ENCODE assay signal across 30 cellular contexts in the genomic region with DNA sequence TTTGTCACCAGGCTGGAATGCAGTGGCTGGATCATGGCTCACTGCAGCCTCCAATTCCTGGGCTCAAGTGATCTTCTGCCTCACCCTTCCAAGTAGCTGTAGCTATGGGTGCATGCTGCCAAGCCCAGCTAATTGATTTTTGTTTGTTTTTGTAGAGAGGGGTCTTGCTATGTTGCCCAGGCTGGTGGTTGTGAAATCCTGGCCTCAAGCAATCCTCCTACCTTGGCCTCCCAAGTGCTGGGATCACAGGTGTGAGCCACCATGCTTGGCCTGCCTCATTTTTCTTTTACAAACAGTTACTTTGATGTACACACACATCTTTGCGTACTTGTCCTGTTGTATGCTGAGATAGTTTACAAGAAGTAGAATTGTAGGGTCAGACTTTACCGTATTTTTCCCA. TPM values are rescaled to one million over a fixed set of nuclear protein-coding genes. Genes with fewer than 3 reads are reported as not detected.
DNase-seq lines count a peak whose midpoint lies in the region; ATAC-seq and TF ChIP-seq lines count a peak whose summit lies in the region.
"Had no signal": no experiment of that assay in that cellular context is flagged by ENCODE, and none has a peak within 500 bp of the region (broad histone marks: within the 10 kb centered on the region; RNA-seq: fewer than 3 reads in every experiment).

No MANE protein-coding gene starts in this region.

- H2AK5ac ChIP-seq in neuronal stem cell (ENCODE audit: low read depth, low read length), result no peak overlapping the region

- no peak overlapping the region for H3K4me2 ChIP-seq in neuronal stem cell (ENCODE audit: insufficient read depth, low read length, poor library complexity, severe bottlenecking)
- H3K4me2 ChIP-seq: GM23338 had no signal

- peaks cover 60% of the 10 kb centered on the region for H3K4me1 Mint-ChIP-seq in activated CD4-positive, alpha-beta T cell treated with anti-CD3 and anti-CD28 coated beads, Interleukin-2, amount 10 ng/mL, durations not matched to agents 7 days and 5 days
- peaks cover 58 to 75% (median 70%) of the 10 kb centered on the region in 3 donors for H3K4me1 Mint-ChIP-seq in CD8-positive, alpha-beta memory T cell
- H3K4me1 Mint-ChIP-seq in WTC11, result no peaks in the 10 kb centered on the region
- H3K4me1 Mint-ChIP-seq: endodermal cell, GM23338, neural crest cell had no signal

- H3K36me3 ChIP-seq in CD8-positive, alpha-beta memory T cell (ENCODE audit: insufficient read depth, low read length), result peaks cover 47% of the 10 kb centered on the region
- peaks cover 16 to 98% of the 10 kb centered on the region in 2 donors for H3K36me3 ChIP-seq in neuronal stem cell (replicated peaks in 1 of 2; ENCODE audit: control insufficient read depth in 2 of 2, insufficient read depth in 2 of 2, low read length in 2 of 2)

- no peak overlapping the region for H3K4me3 Mint-ChIP-seq in activated CD4-positive, alpha-beta T cell treated with anti-CD3 and anti-CD28 coated beads, Interleukin-2, amount 10 ng/mL, durations not matched to agents 7 days and 5 days
- no peak overlapping the region for H3K4me3 Mint-ChIP-seq in CD8-positive, alpha-beta memory T cell
- no peak overlapping the region for H3K4me3 Mint-ChIP-seq in WTC11
- H3K4me3 Mint-ChIP-seq: activated B cell treated with CpG ODN at 0.5 μM for 24 hours, endodermal cell, GM23338, IgD-negative memory B cell, neural crest cell had no signal

- H2BK15ac ChIP-seq in neuronal stem cell (ENCODE audit: low read length), result no peak overlapping the region

- H3K4me1 ChIP-seq in CD8-positive, alpha-beta memory T cell (ENCODE audit: insufficient read depth, low read length), result peaks cover 53% of the 10 kb centered on the region
- H3K4me1 ChIP-seq in neuronal stem cell (ENCODE audit: control insufficient read depth in 2 of 2, insufficient read depth in 1 of 2, low read depth in 1 of 2, low read length in 2 of 2), result no peaks in the 10 kb centered on the region
- H3K4me1 ChIP-seq: testis had no signal

- no peak overlapping the region for H3K14ac ChIP-seq in neuronal stem cell (ENCODE audit: low read length)

- CTCF ChIA-PET in activated CD4-positive, alpha-beta T cell treated with anti-CD3 and anti-CD28 coated beads, Interleukin-2, amount 10 ng/mL, durations not matched to agents 7 days and 5 days (lab: Charles Lee), result no interaction called here
- CTCF ChIA-PET in CD8-positive, alpha-beta memory T cell (lab: Charles Lee), result interaction anchor here (0.9 to 1.7 kb wide), 3 partner anchors 12 to 20 kb away, joined by 4 to 9 read pairs (median 5); no protein-coding TSS in a partner anchor
- CTCF ChIA-PET in WTC11 (lab: Charles Lee), result no interaction called here

- no peaks in the 10 kb centered on the region for H3K9me3 Mint-ChIP-seq in activated CD4-positive, alpha-beta T cell treated with anti-CD3 and anti-CD28 coated beads, Interleukin-2, amount 10 ng/mL, durations not matched to agents 7 days and 5 days
- no peaks in the 10 kb centered on the region for H3K9me3 Mint-ChIP-seq in CD8-positive, alpha-beta memory T cell
- H3K9me3 Mint-ChIP-seq in WTC11, result no peaks in the 10 kb centered on the region; the same call in 1 of the 2 replicates
- H3K9me3 Mint-ChIP-seq: activated B cell treated with CpG ODN at 0.5 μM for 24 hours; CD4-positive, CD25-positive, alpha-beta regulatory T cell; endodermal cell; GM23338; IgD-negative memory B cell; neural crest cell had no signal

- peak overlapping the region; percentile 24 for H3K9ac ChIP-seq in neuronal stem cell (ENCODE audit: low read depth, low read length, poor library complexity)

- no peak for TF ChIP-seq CTCF in WTC11 (IDR thresholded peaks at IDR 0.05)

- H3K9me3 ChIP-seq in CD8-positive, alpha-beta memory T cell (ENCODE audit: low read length), result no peaks in the 10 kb centered on the region
- H3K9me3 ChIP-seq in neuronal stem cell (replicated peaks in 1 of 2; ENCODE audit: control insufficient read depth in 2 of 2, insufficient read depth in 1 of 2, low read depth in 1 of 2, low read length in 2 of 2), result no peaks in the 10 kb centered on the region
- H3K9me3 ChIP-seq: ascending aorta, mucosa of descending colon, Peyer's patch, sigmoid colon, testis, vagina had no signal

- H3K27ac ChIP-seq in CD8-positive, alpha-beta memory T cell (ENCODE audit: low read depth, low read length), result no peak overlapping the region
- no peak overlapping the region for H3K27ac ChIP-seq in neuronal stem cell (replicated peaks; ENCODE audit: low read length)
- H3K27ac ChIP-seq: ascending aorta, Peyer's patch, testis, vagina had no signal

- no peak for DNase-seq in activated CD4-positive, alpha-beta T cell treated with anti-CD3 and anti-CD28 coated beads, Interleukin-2, amount 10 ng/mL, durations not matched to agents 7 days and 5 days
- DNase-seq in activated CD4-positive, alpha-beta T cell treated with anti-CD3 and anti-CD28 coated beads for 48 hours, result no peak
- DNase-seq in CD8-positive, alpha-beta memory T cell, result no peak
- DNase-seq in WTC11 (ENCODE audit: low spot score) (no peak), neuronal stem cell (ENCODE audit: low spot score) (no peak), SHP77 treated with DMSO at 0.1 percent for 48 hours (lab: John Stamatoyannopoulos, UW) (no peak), mucosa of gallbladder (ENCODE audit: low spot score) (no peak)
- DNase-seq: activated B cell treated with CpG ODN at 0.5 μM for 24 hours; activated naive CD4-positive, alpha-beta T cell treated with anti-CD3 and anti-CD28 coated beads, Interleukin-2, amount 50 U/mL, for 16 hours; CD4-positive, CD25-positive, alpha-beta regulatory T cell; endodermal cell; foreskin fibroblast; mucosa of descending colon; NCI-H1105; NCI-H187 treated with DMSO at 0.1 percent for 48 hours; NCI-H526; Peyer's patch; sigmoid colon; stimulated activated CD4-positive, alpha-beta T cell treated with anti-CD3 and anti-CD28 coated beads, Interleukin-15, amount 100 ng/mL, for 24 hours; stimulated activated naive CD4-positive, alpha-beta T cell; testis had no signal

- H2AFZ ChIP-seq in neuronal stem cell (ENCODE audit: low read length), result no peak overlapping the region
- H2AFZ ChIP-seq: GM23338 had no signal

- peaks cover 62% of the 10 kb centered on the region for H3K36me3 Mint-ChIP-seq in activated CD4-positive, alpha-beta T cell treated with anti-CD3 and anti-CD28 coated beads, Interleukin-2, amount 10 ng/mL, durations not matched to agents 7 days and 5 days (ENCODE audit: low read depth)
- peaks cover 2 to 74% (median 21%) of the 10 kb centered on the region in 3 donors for H3K36me3 Mint-ChIP-seq in CD8-positive, alpha-beta memory T cell
- H3K36me3 Mint-ChIP-seq in WTC11, result peaks cover 62% of the 10 kb centered on the region

- no peaks in the 10 kb centered on the region for H3K27me3 ChIP-seq in CD8-positive, alpha-beta memory T cell (ENCODE audit: insufficient read depth, low read length, poor library complexity, severe bottlenecking)
- no peaks in the 10 kb centered on the region for H3K27me3 ChIP-seq in neuronal stem cell (ENCODE audit: control insufficient read depth in 3 of 3, insufficient read depth in 3 of 3, low read depth in 1 of 3, low read length in 3 of 3)
- H3K27me3 ChIP-seq: ascending aorta, Peyer's patch, sigmoid colon, testis, vagina had no signal

- no peak overlapping the region for H3K4ac ChIP-seq in neuronal stem cell (ENCODE audit: low read length)

- POLR2A ChIA-PET in activated CD4-positive, alpha-beta T cell treated with anti-CD3 and anti-CD28 coated beads, Interleukin-2, amount 10 ng/mL, durations not matched to agents 7 days and 5 days (lab: Charles Lee), result no interaction called here
- POLR2A ChIA-PET in CD8-positive, alpha-beta memory T cell (lab: Charles Lee), result interaction anchor here (11.4 kb wide), 1 partner anchor 13 kb away, joined by 167 read pairs; the partner anchor contains the start of gene ANKRD12
- POLR2A ChIA-PET in WTC11 (lab: Charles Lee), result no interaction called here

- no peak overlapping the region for H3K4me3 ChIP-seq in CD8-positive, alpha-beta memory T cell (ENCODE audit: low read length)
- H3K4me3 ChIP-seq in neuronal stem cell (ENCODE audit: low read length in 2 of 2), result no peak overlapping the region
- H3K4me3 ChIP-seq: ascending aorta, GM23338, lung, mucosa of descending colon, Peyer's patch, sigmoid colon, testis, vagina had no signal

- no peak overlapping the region for H3K23ac ChIP-seq in neuronal stem cell (ENCODE audit: low read depth, low read length, poor library complexity)

- no peak overlapping the region for H4K91ac ChIP-seq in neuronal stem cell (ENCODE audit: low read depth, low read length, poor library complexity)

- H3K27me3 Mint-ChIP-seq in activated CD4-positive, alpha-beta T cell treated with anti-CD3 and anti-CD28 coated beads, Interleukin-2, amount 10 ng/mL, durations not matched to agents 7 days and 5 days, result no peaks in the 10 kb centered on the region
- H3K27me3 Mint-ChIP-seq in CD8-positive, alpha-beta memory T cell, result no peaks in the 10 kb centered on the region
- H3K27me3 Mint-ChIP-seq in WTC11 (ENCODE audit: low read depth), result no peaks in the 10 kb centered on the region
- H3K27me3 Mint-ChIP-seq: activated B cell treated with CpG ODN at 0.5 μM for 24 hours; CD4-positive, CD25-positive, alpha-beta regulatory T cell; IgD-negative memory B cell; progenitor cell of endocrine pancreas had no signal

- no peak overlapping the region for H2BK120ac ChIP-seq in neuronal stem cell (ENCODE audit: low read depth, low read length)

- H3K27ac Mint-ChIP-seq in activated CD4-positive, alpha-beta T cell treated with anti-CD3 and anti-CD28 coated beads, Interleukin-2, amount 10 ng/mL, durations not matched to agents 7 days and 5 days, result peak overlapping the region; percentile 54
- peak overlapping the region; percentile 25 to 71 (median 52) for H3K27ac Mint-ChIP-seq in CD8-positive, alpha-beta memory T cell
- no peak overlapping the region for H3K27ac Mint-ChIP-seq in WTC11
- H3K27ac Mint-ChIP-seq: activated B cell treated with CpG ODN at 0.5 μM for 24 hours, endodermal cell, GM23338, IgD-negative memory B cell, progenitor cell of endocrine pancreas had no signal

- ATAC-seq in WTC11 (no peak), HG03565 (IDR thresholded peaks at IDR 0.05; ENCODE audit: unreplicated experiment) (no peak)
- ATAC-seq: esophagus mucosa, GM23338, mucosa of descending colon had no signal

- no CpG with 5 or more reads among the region's 2 CpGs for WGBS in neuronal stem cell (ENCODE audit: extremely low coverage in 2 of 2, insufficient read length in 2 of 2, insufficient replicate concordance in 1 of 2), 2 donors

- H2BK5ac ChIP-seq in neuronal stem cell (ENCODE audit: low read length), result no peak overlapping the region

- H3K18ac ChIP-seq in neuronal stem cell (ENCODE audit: low read length), result no peak overlapping the region

- H2BK12ac ChIP-seq in neuronal stem cell (ENCODE audit: low read length), result no peak overlapping the region

- H4K8ac ChIP-seq in neuronal stem cell (ENCODE audit: low read depth, low read length), result no peak overlapping the region

- peaks cover 2% of the 10 kb centered on the region for H3K79me1 ChIP-seq in neuronal stem cell (ENCODE audit: low read depth, low read length)

RNA-seq across cellular contexts. Expression of gene ANKRD12, which starts 13.1 kb away (rescaled TPM):
- 100 to 1,000 TPM in 1 of 2 experiments, 10 to 100 TPM in 1; 79.4 to 107 TPM for total RNA-seq in activated CD4-positive, alpha-beta T cell treated with anti-CD3 and anti-CD28 coated beads, Interleukin-2, amount 10 ng/mL, durations not matched to agents 7 days and 5 days
- 10 to 100 TPM; 66.6 to 67.6 TPM for total RNA-seq in CD8-positive, alpha-beta memory T cell
- polyA plus RNA-seq in CD8-positive, alpha-beta memory T cell, result 109 TPM
- 42.2 to 44.7 TPM (median 43.4 TPM) in 3 replicates for total RNA-seq in WTC11 (2021)
- polyA plus RNA-seq in neuronal stem cell (2013, experiment 1 of 2), result 42.6 TPM
- polyA plus RNA-seq in neuronal stem cell (2013, experiment 2 of 2), result 44.5 TPM
- total RNA-seq in mucosa of gallbladder, result 62.8 TPM

RNA-seq across cellular contexts. Expression of gene NDUFV2, which starts 21.0 kb away (rescaled TPM):
- total RNA-seq in activated CD4-positive, alpha-beta T cell treated with anti-CD3 and anti-CD28 coated beads, Interleukin-2, amount 10 ng/mL, durations not matched to agents 7 days and 5 days, result 100 to 1,000 TPM; 177 to 185 TPM
- total RNA-seq in CD8-positive, alpha-beta memory T cell, result 100 to 1,000 TPM; 324 to 331 TPM
- 187 TPM for polyA plus RNA-seq in CD8-positive, alpha-beta memory T cell
- total RNA-seq in WTC11 (2021) (165 to 192 TPM (median 167 TPM) in 3 replicates), mucosa of gallbladder (106 TPM)
- 208 TPM for polyA plus RNA-seq in neuronal stem cell (2013, experiment 1 of 2)
- polyA plus RNA-seq in neuronal stem cell (2013, experiment 2 of 2), result 218 TPM
